8 cellular contexts compared by ENCODE assay signal in the genomic region with DNA sequence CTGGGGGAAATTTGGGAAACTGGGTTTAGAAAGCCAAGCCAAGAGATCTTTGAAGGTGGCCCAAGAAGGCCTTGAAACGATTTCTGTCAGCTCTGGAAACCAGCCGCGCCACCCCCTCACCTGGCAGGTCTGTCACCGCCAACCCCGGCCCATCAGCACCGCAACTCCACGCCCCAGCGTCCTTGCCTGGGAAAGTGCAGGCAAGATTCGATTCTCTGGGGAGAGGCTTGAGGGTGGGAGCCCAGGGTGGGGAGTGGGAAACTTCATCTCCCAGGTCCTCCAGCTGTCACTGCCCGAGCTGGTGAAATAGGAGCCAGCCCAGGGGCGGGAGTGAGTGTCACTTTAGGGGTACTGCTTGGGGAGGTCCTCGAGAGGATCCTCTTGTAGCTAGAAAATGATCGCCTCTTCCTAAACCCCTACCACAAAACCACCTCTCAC. TPM values are rescaled to one million over a fixed set of nuclear protein-coding genes. Genes with fewer than 3 reads are reported as not detected.
DNase-seq lines count a peak whose midpoint lies in the region; ATAC-seq, FAIRE-seq and TF ChIP-seq lines count a peak whose summit lies in the region.

No MANE protein-coding gene starts in this region.

- no peaks in the 10 kb centered on the region for H3K27me3 Mint-ChIP-seq in activated naive CD8-positive, alpha-beta T cell

- no peak for FAIRE-seq in kidney (lab: Jason Lieb, UNC)

- no peak overlapping the region for H3K27ac Mint-ChIP-seq in activated naive CD8-positive, alpha-beta T cell

- H3K4me3 Mint-ChIP-seq in activated naive CD8-positive, alpha-beta T cell = peak overlapping the region; percentile 63

- no peaks in the 10 kb centered on the region for H3K9me3 Mint-ChIP-seq in activated naive CD8-positive, alpha-beta T cell (ENCODE audit: low read depth)

- H3K27ac ChIP-seq in kidney (ENCODE audit: low read depth in 2 of 2, low read length in 2 of 2) (peak overlapping the region in 1 of 2 donors; percentile 28), thymus (ENCODE audit: low read depth) (peak overlapping the region; percentile 60)

- peak; percentile 17 for ATAC-seq in HG03378 (IDR thresholded peaks at IDR 0.05; ENCODE audit: unreplicated experiment)

- H3K9me3 ChIP-seq in kidney (ENCODE audit: control insufficient read depth in 1 of 2, low read length in 2 of 2) = no peaks in the 10 kb centered on the region
- H3K9me3 ChIP-seq in thymus (ENCODE audit: control insufficient read depth) = no peaks in the 10 kb centered on the region

- DNase-seq in NCI-H510A treated with DMSO at 0.1 percent for 48 hours (lab: John Stamatoyannopoulos, UW) (peak; percentile 38), NCI-H510A (lab: John Stamatoyannopoulos, UW) (no peak), kidney (peak; percentile 79), hypothalamus (lab: John Stamatoyannopoulos, UW) (no peak), AG08396 (ENCODE audit: low spot score) (no peak)

- peaks cover 4% of the 10 kb centered on the region for H3K36me3 Mint-ChIP-seq in activated naive CD8-positive, alpha-beta T cell

- H3K4me3 ChIP-seq in kidney (ENCODE audit: low read length in 2 of 2) (peak overlapping the region; percentile 55 to 58), thymus (ENCODE audit: low read length) (peak overlapping the region; percentile 81)

- peaks cover 11% of the 10 kb centered on the region for H3K4me1 Mint-ChIP-seq in activated naive CD8-positive, alpha-beta T cell (ENCODE audit: low read depth)

- H3K4me1 ChIP-seq in kidney (ENCODE audit: control insufficient read depth in 1 of 2, insufficient read depth in 1 of 2, low read depth in 1 of 2, low read length in 2 of 2) = peaks cover 5 to 15% of the 10 kb centered on the region in 2 donors
- H3K4me1 ChIP-seq in thymus (ENCODE audit: control insufficient read depth, insufficient read depth, low read length) = peaks cover 11% of the 10 kb centered on the region

- H3K36me3 ChIP-seq in kidney (ENCODE audit: control insufficient read depth in 1 of 2, insufficient read depth in 2 of 2, low read length in 2 of 2) (peaks cover 3 to 7% of the 10 kb centered on the region in 2 donors), thymus (ENCODE audit: control insufficient read depth, insufficient read depth) (peaks cover 5% of the 10 kb centered on the region)

- intact Hi-C loops in kidney (cut with DNase I) = no loop called here

- H3K27me3 ChIP-seq in thymus (ENCODE audit: control insufficient read depth, insufficient read depth) = peaks cover 22% of the 10 kb centered on the region

- WGBS in thymus = 58% methylated on average over 13 of the region's 13 CpGs

- TF ChIP-seq CTCF in kidney (IDR thresholded peaks at IDR 0.05; ENCODE audit: borderline replicate concordance, extremely low read depth, insufficient read depth) = no peak

- H3K9ac ChIP-seq in kidney (ENCODE audit: low read length in 2 of 2) = peak overlapping the region in 1 of 2 donors; percentile 53

RNA-seq across cellular contexts. Expression of gene ZNF467, which starts 2.2 kb away (rescaled TPM):
- 24.5 TPM for total RNA-seq in kidney
- 15.0 TPM for polyA plus RNA-seq in kidney (ENCODE audit: insufficient read depth, low read depth, low replicate concordance)
- 8.8 TPM for polyA plus RNA-seq in thymus

Comparison
In these comparisons a context has a peak if more than half of its experiments do, and no peak if none do; other contexts are left out.
1. DNase-seq: peak in NCI-H510A treated with DMSO at 0.1 percent for 48 hours (single experiment) and kidney (single experiment); none in NCI-H510A (single experiment), hypothalamus (0 of 51) and AG08396 (single experiment).